ENCODE assay signal across 8 cellular contexts in the genomic region with DNA sequence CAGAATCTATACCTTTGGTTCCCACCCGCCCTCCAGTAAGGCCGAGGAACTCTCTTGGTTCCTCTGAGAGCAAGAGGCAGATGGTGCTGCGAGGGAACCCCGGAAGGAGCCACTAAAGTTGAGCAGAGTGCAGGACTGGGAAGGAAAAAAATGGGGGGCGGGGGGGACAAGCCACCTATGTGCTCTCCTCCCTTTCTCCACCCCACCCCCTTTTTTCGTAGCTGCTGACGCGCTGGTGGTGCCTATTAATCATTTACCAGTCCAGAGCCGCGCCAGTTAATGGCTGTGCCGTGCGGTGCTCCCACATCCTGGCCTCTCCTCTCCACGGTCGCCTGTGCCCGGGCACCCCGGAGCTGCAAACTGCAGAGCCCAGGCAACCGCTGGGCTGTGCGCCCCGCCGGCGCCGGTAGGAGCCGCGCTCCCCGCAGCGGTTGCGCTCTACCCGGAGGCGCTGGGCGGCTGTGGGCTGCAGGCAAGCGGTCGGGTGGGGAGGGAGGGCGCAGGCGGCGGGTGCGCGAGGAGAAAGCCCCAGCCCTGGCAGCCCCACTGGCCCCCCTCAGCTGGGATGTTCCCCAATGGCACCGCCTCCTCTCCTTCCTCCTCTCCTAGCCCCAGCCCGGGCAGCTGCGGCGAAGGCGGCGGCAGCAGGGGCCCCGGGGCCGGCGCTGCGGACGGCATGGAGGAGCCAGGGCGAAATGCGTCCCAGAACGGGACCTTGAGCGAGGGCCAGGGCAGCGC. TPM values are rescaled to one million over a fixed set of nuclear protein-coding genes. Genes with fewer than 3 reads are reported as not detected.
DNase-seq lines count a peak whose midpoint lies in the region; ATAC-seq and TF ChIP-seq lines count a peak whose summit lies in the region.

No MANE protein-coding gene starts in this region.

- CTCF ChIA-PET in AG04449 (lab: Yijun Ruan, JAX): interaction anchor here (0.9 to 4.6 kb wide), 16 partner anchors 11 to 806 kb away, joined by 3 to 35 read pairs (median 4); no protein-coding TSS in a partner anchor

- no peak for TF ChIP-seq EP300 in upper lobe of left lung (IDR thresholded peaks at IDR 0.05)

- H3K4me3 ChIP-seq in AG04449 (ENCODE audit: low read depth, low read length): peak overlapping the region; percentile 81
- peak overlapping the region; percentile 50 for H3K4me3 ChIP-seq in HUES48 (ENCODE audit: low read depth, low read length)
- H3K4me3 ChIP-seq in right lobe of liver: peak overlapping the region; percentile 39 to 64 (median 63)
- H3K4me3 ChIP-seq in upper lobe of left lung: peak overlapping the region; percentile 28 to 55 (median 46)

- peak; percentile 62 for TF ChIP-seq POLR2A in right lobe of liver (IDR thresholded peaks at IDR 0.05)
- no peak for TF ChIP-seq POLR2A in upper lobe of left lung (IDR thresholded peaks at IDR 0.05)

- POLR2A ChIA-PET in AG04449 (lab: Yijun Ruan, JAX): interaction anchor here (0.9 to 1.9 kb wide), 5 partner anchors 9 to 197 kb away, joined by 3 to 6 read pairs (median 5); a partner anchor contains a TSS

- H3K36me3 ChIP-seq in HUES48 (ENCODE audit: control insufficient read depth, insufficient read depth, low read length): no peaks in the 10 kb centered on the region
- no peaks in the 10 kb centered on the region for H3K36me3 ChIP-seq in right lobe of liver
- H3K36me3 ChIP-seq in upper lobe of left lung: no peaks in the 10 kb centered on the region

- H3K4me1 ChIP-seq in HUES48 (ENCODE audit: control insufficient read depth, insufficient read depth, low read length) (peaks cover 19% of the 10 kb centered on the region), right lobe of liver (peaks cover 0 to 9% (median 2%) of the 10 kb centered on the region in 4 donors), upper lobe of left lung (peaks cover 0 to 41% (median 24%) of the 10 kb centered on the region in 4 donors)

- no peak for DNase-seq in AG04449 (ENCODE audit: low read depth, low spot score)
- DNase-seq in right lobe of liver: peak; percentile 64 to 91 (median 85)
- DNase-seq in upper lobe of left lung: peak in 1 of 2 donors; percentile 84

- H3K27ac ChIP-seq in HUES48 (ENCODE audit: low read depth, low read length) (no peak overlapping the region), cingulate gyrus (ENCODE audit: low read depth, low read length) (peak overlapping the region; percentile 39), right lobe of liver (peak overlapping the region in 2 of 3 donors; percentile 85 to 92), upper lobe of left lung (peak overlapping the region in 3 of 4 donors; percentile 45 to 59 (median 48))

- ATAC-seq in right lobe of liver (peak; percentile 67 to 83 (median 78)), upper lobe of left lung (ENCODE audit: low FRiP score in 2 of 2) (peak; percentile 47 to 48), GM18861 (IDR thresholded peaks at IDR 0.05; ENCODE audit: unreplicated experiment) (no peak), HG02678 (IDR thresholded peaks at IDR 0.05; ENCODE audit: unreplicated experiment) (no peak), HG03354 (IDR thresholded peaks at IDR 0.05; ENCODE audit: poor library complexity, severe bottlenecking, unreplicated experiment) (no peak)

- intact Hi-C loops in right lobe of liver (cut with DNase I): no loop called here

- H3K27me3 ChIP-seq in HUES48 (ENCODE audit: control insufficient read depth, insufficient read depth, low read length): peaks cover 91% of the 10 kb centered on the region
- no peaks in the 10 kb centered on the region for H3K27me3 ChIP-seq in right lobe of liver
- peaks cover 0 to 21% (median 6%) of the 10 kb centered on the region in 4 donors for H3K27me3 ChIP-seq in upper lobe of left lung

- H3K9me3 ChIP-seq in HUES48 (ENCODE audit: control insufficient read depth, insufficient read depth, low read length) (peaks cover 3% of the 10 kb centered on the region; the same call in 1 of the 2 replicates), right lobe of liver (no peaks in the 10 kb centered on the region), upper lobe of left lung (no peaks in the 10 kb centered on the region)

- no peak overlapping the region for H3K9ac ChIP-seq in HUES48 (ENCODE audit: low read depth, low read length)

- TF ChIP-seq CTCF in AG04449 (IDR thresholded peaks at IDR 0.05; ENCODE audit: insufficient read depth, low read length, missing control alignments) (peak; percentile 82), right lobe of liver (IDR thresholded peaks at IDR 0.05) (peak; percentile 16 to 26 (median 20)), upper lobe of left lung (IDR thresholded peaks at IDR 0.05) (peak in 1 of 6 experiments; percentile 40)

- 0% methylated on average over 12 of the region's 53 CpGs for WGBS in right lobe of liver (ENCODE audit: insufficient coverage, low coverage, low lambda C conversion rate, missing lambda C conversion rate)
- 3 to 5% methylated on average over 26 to 38 of the region's 53 CpGs for WGBS in upper lobe of left lung, 2 donors

RNA-seq across cellular contexts. Expression of a gene that starts 1.3 kb away (rescaled TPM):
- total RNA-seq in right lobe of liver (1 to 10 TPM; 1.6 to 8.0 (median 4.0) TPM), upper lobe of left lung (10 to 100 TPM in 1 of 6 donors, 1 to 10 TPM in 4, under 1 TPM in 1; under 0.01 to 14.4 (median 3.1) TPM)

RNA-seq across cellular contexts. Expression of a gene that starts 46.9 kb away (rescaled TPM):
- 10 to 100 TPM in 1 of 6 experiments, 1 to 10 TPM in 5; 3.2 to 11.6 (median 5.6) TPM for total RNA-seq in right lobe of liver
- total RNA-seq in upper lobe of left lung: 100 to 1,000 TPM in 1 of 6 donors, 10 to 100 TPM in 5; 27.2 to 121 (median 53.3) TPM

Comparison
In these comparisons a context has a peak if more than half of its experiments do, and no peak if none do; other contexts are left out.
1. ATAC-seq: peak in right lobe of liver (4 of 4) and upper lobe of left lung (2 of 2); none in GM18861 (single experiment), HG02678 (single experiment) and HG03354 (single experiment).
2. Peak in every context shown above with its lines, with median percentiles within 50 percentile points of each other: H3K4me3 ChIP-seq.